In the genomic region with DNA sequence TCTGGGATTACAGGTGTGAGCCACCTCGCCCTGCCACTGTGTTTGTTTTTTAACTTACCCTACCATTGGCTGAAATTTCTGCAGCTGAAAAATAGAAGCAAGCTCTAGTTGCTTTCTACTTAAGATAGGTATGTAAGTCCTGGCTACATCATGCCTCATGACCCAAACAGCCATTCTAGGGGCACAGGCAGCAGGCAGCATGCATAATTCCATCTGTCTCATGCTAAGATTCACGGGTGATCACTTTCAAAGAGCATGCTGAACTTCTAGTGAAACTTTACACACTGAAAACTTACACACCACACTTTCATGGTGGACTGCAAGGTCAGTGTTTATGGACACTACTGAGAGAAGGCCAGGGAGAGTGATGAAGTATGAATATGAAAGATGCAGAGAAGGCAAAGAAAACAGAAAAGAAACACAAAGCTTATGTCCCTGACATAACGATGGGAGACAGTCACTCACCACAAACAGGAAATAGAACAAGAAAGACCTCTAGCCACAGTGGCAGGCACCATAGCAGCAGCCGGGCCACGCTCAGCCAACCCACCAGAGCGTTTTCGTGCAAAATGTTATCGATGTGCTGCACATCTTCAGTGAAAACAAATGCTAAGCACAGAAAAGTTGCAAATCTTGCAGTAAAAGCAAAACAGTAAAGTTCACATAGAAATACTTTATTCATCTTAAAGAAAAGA, we compare ENCODE assay signal across 8 cellular contexts.
A peak's percentile ranks its signal among the peaks of the same experiment; 100 is the strongest.
DNase-seq lines count a peak whose midpoint lies in the region; ATAC-seq lines count a peak whose summit lies in the region.

No MANE protein-coding gene starts in this region.

- H3K4me3 ChIP-seq in BLaER1: no peak overlapping the region

- no peak overlapping the region for H3K27ac ChIP-seq in BLaER1

- H3K4me1 ChIP-seq in BLaER1: peaks cover 48% of the 10 kb centered on the region

- H3K27me3 ChIP-seq in BLaER1: no peaks in the 10 kb centered on the region

- peaks cover 15% of the 10 kb centered on the region for H3K36me3 ChIP-seq in BLaER1

- peaks cover 11% of the 10 kb centered on the region; the same call in 1 of the 2 replicates for H4K20me1 ChIP-seq in BLaER1

- peak; percentile 65 for ATAC-seq in GM21723 (IDR thresholded peaks at IDR 0.05; ENCODE audit: unreplicated experiment)
- peak; percentile 64 to 80 for ATAC-seq in activated CD4-positive, CD25-positive, alpha-beta regulatory T cell treated with anti-CD3 and anti-CD28 coated beads, Interleukin-2, amount 50 U/mL, for 24 hours
- no peak for ATAC-seq in GM19023 (IDR thresholded peaks at IDR 0.05; ENCODE audit: unreplicated experiment)

- peak; percentile 46 for DNase-seq in central memory CD4-positive, alpha-beta T cell
- DNase-seq in DMS79 treated with DMSO at 0.1 percent for 48 hours (lab: John Stamatoyannopoulos, UW) (no peak), NCI-H774 (lab: John Stamatoyannopoulos, UW) (no peak), putamen (ENCODE audit: low spot score) (no peak)

- H3K4me2 ChIP-seq in BLaER1: peak overlapping the region; percentile 79

- H3K9me3 ChIP-seq in BLaER1: peaks cover 11% of the 10 kb centered on the region

- H3K9ac ChIP-seq in BLaER1: no peak overlapping the region
